14 cellular contexts compared by ENCODE assay signal in the genomic region with DNA sequence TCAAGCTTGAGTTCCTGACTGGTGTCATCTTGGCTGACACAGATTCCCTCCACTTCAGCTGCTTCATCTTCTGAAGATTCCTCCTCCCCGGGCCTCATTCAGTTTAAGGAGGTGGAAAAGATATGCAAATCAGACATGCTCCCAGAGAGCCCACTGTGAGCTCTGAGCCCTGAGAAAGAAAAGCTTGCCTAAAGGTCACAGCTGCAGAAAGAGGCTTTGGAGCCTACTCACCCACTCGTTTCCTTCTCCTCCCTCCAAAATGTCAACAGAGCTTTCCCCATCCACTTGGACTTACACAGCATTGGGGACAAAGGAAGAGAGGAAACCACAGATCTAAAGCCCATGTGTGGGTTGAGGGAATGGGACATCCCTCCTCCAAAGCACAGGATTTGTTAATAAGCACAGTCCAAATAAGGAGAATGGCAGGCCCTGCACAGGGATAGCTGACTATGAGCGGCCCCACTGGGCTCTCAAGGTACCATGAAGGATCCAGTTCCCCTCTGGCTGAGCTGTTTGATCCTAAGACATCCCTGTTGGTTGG.
"Had no signal": no experiment of that assay in that cellular context is flagged by ENCODE, and none has a peak within 500 bp of the region (broad histone marks: within the 10 kb centered on the region; RNA-seq: fewer than 3 reads in every experiment).

No MANE protein-coding gene starts in this region.

- H3K27me3 ChIP-seq: left lung had no signal

- FAIRE-seq: islet of Langerhans, TTC549 had no signal

- H3K9me3 ChIP-seq: left lung had no signal

- DNase-seq: activated CD4-positive, alpha-beta T cell treated with anti-CD3 and anti-CD28 coated beads, Interleukin-2, amount 50 U/mL, for 1 hour; activated CD4-positive, CD25-positive, alpha-beta regulatory T cell; activated CD8-positive, alpha-beta memory T cell treated with anti-CD3 and anti-CD28 coated beads, Interleukin-2, amount 10 ng/mL, durations not matched to agents 7 days and 5 days; activated gamma-delta T cell; activated T-cell treated with anti-CD3 and anti-CD28 coated beads, Interleukin-2, amount 50 U/mL, for 24 hours; anterior cingulate cortex; dorsolateral prefrontal cortex; foreskin fibroblast; left lung; posterior cingulate gyrus; T-helper 17 cell had no signal

- H3K4me3 ChIP-seq: dorsolateral prefrontal cortex, left lung, skin epidermis had no signal

- ATAC-seq: activated CD8-positive, alpha-beta memory T cell treated with anti-CD3 and anti-CD28 coated beads, Interleukin-2, amount 10 ng/mL, durations not matched to agents 7 days and 5 days; left lung; T-helper 17 cell had no signal

- H3K27ac ChIP-seq: dorsolateral prefrontal cortex, left lung, skin epidermis had no signal

- H3K36me3 ChIP-seq: left lung had no signal
